ENCODE assay signal across 18 cellular contexts in genomic region chr19:28578786-28579505, GRCh38.
A peak's percentile ranks its signal among the peaks of the same experiment; 100 is the strongest.
DNase-seq lines count a peak whose midpoint lies in the region; ATAC-seq, FAIRE-seq and TF ChIP-seq lines count a peak whose summit lies in the region.
"Had no signal": no experiment of that assay in that cellular context is flagged by ENCODE, and none has a peak within 500 bp of the region (broad histone marks: within the 10 kb centered on the region; RNA-seq: fewer than 3 reads in every experiment).

No MANE protein-coding gene starts in this region.

- no peaks in the 10 kb centered on the region for H3K27me3 Mint-ChIP-seq in endodermal cell (ENCODE audit: insufficient read depth)
- H3K27me3 Mint-ChIP-seq: IgD-negative memory B cell had no signal

- 3% methylated on average over 6 of the region's 6 CpGs for WGBS in A549 (ENCODE audit: missing lambda C conversion rate)
- 89 to 90% methylated on average over 6 of the region's 6 CpGs for WGBS in endodermal cell (ENCODE audit: insufficient coverage in 1 of 2, insufficient read length in 1 of 2), 2 experiments

- TF ChIP-seq RAD21 in A549 (conservative IDR thresholded peaks at IDR 0.05 in 1 of 2, IDR thresholded peaks at IDR 0.05 in 1 of 2) = no peak

- H3K27ac ChIP-seq in A549 (no peak overlapping the region), endodermal cell (ENCODE audit: low read depth, low read length) (no peak overlapping the region), brain microvascular endothelial cell (no peak overlapping the region)
- H3K27ac ChIP-seq: BLaER1 treated with 17β-estradiol and CSF1 and Interleukin-3, amounts not matched to agents 10 nM and 100 nM had no signal

- H3K9me3 ChIP-seq in A549 (peaks cover 13% of the 10 kb centered on the region; the same call in 2 of the 3 replicates), endodermal cell (ENCODE audit: control insufficient read depth, low read length) (no peaks in the 10 kb centered on the region)
- H3K9me3 ChIP-seq: BLaER1 treated with 17β-estradiol and CSF1 and Interleukin-3, amounts not matched to agents 10 nM and 100 nM had no signal

- no peak overlapping the region for H3K4me3 Mint-ChIP-seq in endodermal cell
- H3K4me3 Mint-ChIP-seq: CD4-positive, CD25-positive, alpha-beta regulatory T cell; H9; IgD-negative memory B cell had no signal

- no peak for TF ChIP-seq POLR2A in A549 (IDR thresholded peaks at IDR 0.05; ENCODE audit: low read length)

- FAIRE-seq in A549 (lab: Jason Lieb, UNC) = peak; percentile 36

- no peak overlapping the region for H3K4me2 ChIP-seq in A549
- H3K4me2 ChIP-seq: BLaER1 treated with 17β-estradiol and CSF1 and Interleukin-3, amounts not matched to agents 10 nM and 100 nM had no signal

- H3K36me3 ChIP-seq in endodermal cell (ENCODE audit: control insufficient read depth, insufficient read depth, low read length) (no peaks in the 10 kb centered on the region), brain microvascular endothelial cell (replicated peaks) (no peaks in the 10 kb centered on the region)
- H3K36me3 ChIP-seq: BLaER1 treated with 17β-estradiol and CSF1 and Interleukin-3, amounts not matched to agents 10 nM and 100 nM had no signal

- TF ChIP-seq EP300 in A549 (IDR thresholded peaks at IDR 0.05) = no peak

- H3K27ac Mint-ChIP-seq in endodermal cell = no peak overlapping the region
- H3K27ac Mint-ChIP-seq: CD4-positive, CD25-positive, alpha-beta regulatory T cell; H9; IgD-negative memory B cell had no signal

- H3K4me1 ChIP-seq in A549 = no peaks in the 10 kb centered on the region
- no peaks in the 10 kb centered on the region for H3K4me1 ChIP-seq in endodermal cell (ENCODE audit: control insufficient read depth, insufficient read depth, low read length)

- DNase-seq in A549 (ENCODE audit: low read depth in 1 of 2, low spot score in 1 of 2) (no peak), ELF-1 (ENCODE audit: low read depth, low spot score) (peak; percentile 44), endodermal cell (peak; percentile 43), posterior vena cava (ENCODE audit: low spot score) (peak; percentile 25), brain microvascular endothelial cell (no peak), SW480 (ENCODE audit: low spot score) (no peak), NCI-H1048 (lab: John Stamatoyannopoulos, UW) (no peak)
- DNase-seq: 8988T; ACHN; Calu3; CD4-positive, CD25-positive, alpha-beta regulatory T cell; DMS 273 treated with DMSO at 0.1 percent for 48 hours; GF-D8; GOT3; H9 had no signal

- in situ Hi-C loops in brain microvascular endothelial cell (cut with HindIII; ENCODE audit: low pct_ligation_motif_present, low sequenced_read_pairs) = no loop called here

- H3K9me3 Mint-ChIP-seq in endodermal cell = no peaks in the 10 kb centered on the region

- H3K4me3 ChIP-seq in A549 (no peak overlapping the region), endodermal cell (ENCODE audit: low read length) (no peak overlapping the region), brain microvascular endothelial cell (ENCODE audit: low read depth, low read length) (no peak overlapping the region)
- H3K4me3 ChIP-seq: BLaER1 treated with 17β-estradiol and CSF1 and Interleukin-3, amounts not matched to agents 10 nM and 100 nM had no signal

- H3K27me3 ChIP-seq in endodermal cell (ENCODE audit: control insufficient read depth, insufficient read depth, low read length, poor library complexity, severe bottlenecking) (no peaks in the 10 kb centered on the region), brain microvascular endothelial cell (replicated peaks) (no peaks in the 10 kb centered on the region)
- H3K27me3 ChIP-seq: BLaER1 treated with 17β-estradiol and CSF1 and Interleukin-3, amounts not matched to agents 10 nM and 100 nM had no signal

- no peak for TF ChIP-seq CTCF in A549 (IDR thresholded peaks at IDR 0.05)
- TF ChIP-seq CTCF in endodermal cell (conservative IDR thresholded peaks at IDR 0.05) = no peak
- TF ChIP-seq CTCF in brain microvascular endothelial cell (IDR thresholded peaks at IDR 0.05; ENCODE audit: low read depth, low read length, missing control alignments) = no peak

- no peak overlapping the region for H3K9ac ChIP-seq in endodermal cell (ENCODE audit: extremely low read depth, low read length, poor library complexity, severe bottlenecking)
- H3K9ac ChIP-seq: BLaER1 treated with 17β-estradiol and CSF1 and Interleukin-3, amounts not matched to agents 10 nM and 100 nM had no signal

- H3K36me3 Mint-ChIP-seq in endodermal cell (ENCODE audit: low read depth) = no peaks in the 10 kb centered on the region
- H3K36me3 Mint-ChIP-seq: CD4-positive, CD25-positive, alpha-beta regulatory T cell; IgD-negative memory B cell had no signal

- no peak for ATAC-seq in A549
- ATAC-seq in GM21447 (IDR thresholded peaks at IDR 0.05; ENCODE audit: unreplicated experiment) = no peak

- intact Hi-C loops in posterior vena cava (cut with DNase I) = no loop called here

- H3K4me1 Mint-ChIP-seq in endodermal cell = peaks cover 18% of the 10 kb centered on the region
- H3K4me1 Mint-ChIP-seq: CD4-positive, CD25-positive, alpha-beta regulatory T cell; IgD-negative memory B cell had no signal

- CTCF ChIA-PET in A549 (lab: Yijun Ruan, JAX) = interaction anchor here (0.8 to 1.3 kb wide), 2 partner anchors 9 to 17 kb away, joined by 3 read pairs; no protein-coding TSS in a partner anchor

- POLR2A ChIA-PET in A549 (lab: Yijun Ruan, JAX) = no interaction called here

TF ChIP-seq in A549, 52 proteins besides CTCF, POLR2A, EP300 and RAD21:
- no peak for TF ChIP-seq ZNF302 (CRISPR knock-in tag; IDR thresholded peaks at IDR 0.05)
- TF ChIP-seq HOXA7 (CRISPR knock-in tag; IDR thresholded peaks at IDR 0.05) = no peak
- no peak for TF ChIP-seq HES2 (IDR thresholded peaks at IDR 0.05)
- TF ChIP-seq HOXB5 (CRISPR knock-in tag; IDR thresholded peaks at IDR 0.05) = no peak
TF ChIP-seq in A549: peak in this region for 0.

Comparison
In these comparisons a context has a peak if more than half of its experiments do, and no peak if none do; other contexts are left out.
1. DNase-seq: peak in ELF-1 (single experiment), endodermal cell (single experiment) and posterior vena cava (single experiment); none in A549 (0 of 2), brain microvascular endothelial cell (single experiment), SW480 (single experiment) and NCI-H1048 (single experiment).